ENCODE assay signal across 21 cellular contexts in genomic region chr17:18965530-18966236, GRCh38. TPM values are rescaled to one million over a fixed set of nuclear protein-coding genes. Genes with fewer than 3 reads are reported as not detected.
"Had no signal": no experiment of that assay in that cellular context is flagged by ENCODE, and none has a peak within 500 bp of the region (broad histone marks: within the 10 kb centered on the region; RNA-seq: fewer than 3 reads in every experiment).

No MANE protein-coding gene starts in this region.

- H3K4me3 ChIP-seq: ascending aorta, breast epithelium, heart left ventricle, spleen, testis, upper lobe of right lung had no signal

- H3K4me1 ChIP-seq: breast epithelium, testis had no signal

- H3K27me3 Mint-ChIP-seq: naive thymus-derived CD4-positive, alpha-beta T cell; stimulated activated memory B cell treated with anti-CD40 and anti-IgM and Interleukin-4, amounts not matched to agents 10 μg/mL and 1 μg/mL and 100 μg/mL, for 72 hours had no signal

- H3K9me3 ChIP-seq: ascending aorta, breast epithelium, heart left ventricle, neutrophil, spleen, testis, upper lobe of right lung had no signal

- H3K36me3 ChIP-seq: ascending aorta, breast epithelium, heart left ventricle, neutrophil, upper lobe of right lung had no signal

- H3K9me3 Mint-ChIP-seq: activated naive CD4-positive, alpha-beta T cell treated with anti-CD3 and anti-CD28 coated beads, Interleukin-2, amount 10 ng/mL, durations not matched to agents 7 days and 5 days; activated T-cell treated with anti-CD3 and anti-CD28 coated beads, Interleukin-2, amount 50 U/mL, for 4 hours; immature natural killer cell; naive thymus-derived CD4-positive, alpha-beta T cell; stimulated activated memory B cell treated with anti-CD40 and anti-IgM and Interleukin-4, amounts not matched to agents 10 μg/mL and 1 μg/mL and 100 μg/mL, for 72 hours had no signal

- H3K27ac Mint-ChIP-seq: activated naive CD4-positive, alpha-beta T cell treated with anti-CD3 and anti-CD28 coated beads, Interleukin-2, amount 10 ng/mL, durations not matched to agents 7 days and 5 days; immature natural killer cell; stimulated activated memory B cell treated with anti-CD40 and anti-IgM and Interleukin-4, amounts not matched to agents 10 μg/mL and 1 μg/mL and 100 μg/mL, for 72 hours had no signal

- DNase-seq: activated CD4-positive, alpha-beta T cell treated with anti-CD3 and anti-CD28 coated beads, Interleukin-2, amount 50 U/mL, for 1 hour; activated CD8-positive, alpha-beta memory T cell treated with anti-CD3 and anti-CD28 coated beads, Interleukin-2, amount 50 U/mL, for 4 hours; activated naive CD4-positive, alpha-beta T cell treated with anti-CD3 and anti-CD28 coated beads, Interleukin-2, amount 10 ng/mL, durations not matched to agents 7 days and 5 days; activated T-cell treated with anti-CD3 and anti-CD28 coated beads, Interleukin-2, amount 50 U/mL, for 4 hours; cerebellar nuclear complex; cortex of kidney; heart left ventricle; immature natural killer cell; left ventricle myocardium superior; naive thymus-derived CD4-positive, alpha-beta T cell; spleen; stimulated activated CD4-positive, alpha-beta T cell treated with anti-CD3 and anti-CD28 coated beads, Interleukin-4, amount 100 ng/mL, for 4 hours; T-helper 9 cell; testis; upper lobe of right lung had no signal

- H3K36me3 Mint-ChIP-seq: activated naive CD4-positive, alpha-beta T cell treated with anti-CD3 and anti-CD28 coated beads, Interleukin-2, amount 10 ng/mL, durations not matched to agents 7 days and 5 days; naive thymus-derived CD4-positive, alpha-beta T cell had no signal

- H3K4me3 Mint-ChIP-seq: activated naive CD4-positive, alpha-beta T cell treated with anti-CD3 and anti-CD28 coated beads, Interleukin-2, amount 10 ng/mL, durations not matched to agents 7 days and 5 days; activated T-cell treated with anti-CD3 and anti-CD28 coated beads, Interleukin-2, amount 50 U/mL, for 4 hours; immature natural killer cell; naive thymus-derived CD4-positive, alpha-beta T cell; stimulated activated memory B cell treated with anti-CD40 and anti-IgM and Interleukin-4, amounts not matched to agents 10 μg/mL and 1 μg/mL and 100 μg/mL, for 72 hours had no signal

- H3K27ac ChIP-seq: ascending aorta, breast epithelium, heart left ventricle, neutrophil, spleen, testis, upper lobe of right lung had no signal

- H3K27me3 ChIP-seq: ascending aorta, breast epithelium, heart left ventricle, neutrophil, spleen, testis, upper lobe of right lung had no signal

- ATAC-seq: activated T-cell treated with anti-CD3 and anti-CD28 coated beads, Interleukin-2, amount 50 U/mL, for 4 hours; heart left ventricle; left ventricle myocardium superior; naive thymus-derived CD4-positive, alpha-beta T cell; stimulated activated memory B cell treated with anti-CD40 and anti-IgM and Interleukin-4, amounts not matched to agents 10 μg/mL and 1 μg/mL and 100 μg/mL, for 72 hours; upper lobe of right lung had no signal

RNA-seq across cellular contexts. Expression of gene SLC5A10, which starts 13.7 kb away (rescaled TPM):
- total RNA-seq: activated T-cell treated with anti-CD3 and anti-CD28 coated beads, Interleukin-2, amount 50 U/mL, for 4 hours; ascending aorta; frontal cortex; left ventricle myocardium superior; mucosa of gallbladder; upper lobe of right lung had no signal
